In the genomic region with DNA sequence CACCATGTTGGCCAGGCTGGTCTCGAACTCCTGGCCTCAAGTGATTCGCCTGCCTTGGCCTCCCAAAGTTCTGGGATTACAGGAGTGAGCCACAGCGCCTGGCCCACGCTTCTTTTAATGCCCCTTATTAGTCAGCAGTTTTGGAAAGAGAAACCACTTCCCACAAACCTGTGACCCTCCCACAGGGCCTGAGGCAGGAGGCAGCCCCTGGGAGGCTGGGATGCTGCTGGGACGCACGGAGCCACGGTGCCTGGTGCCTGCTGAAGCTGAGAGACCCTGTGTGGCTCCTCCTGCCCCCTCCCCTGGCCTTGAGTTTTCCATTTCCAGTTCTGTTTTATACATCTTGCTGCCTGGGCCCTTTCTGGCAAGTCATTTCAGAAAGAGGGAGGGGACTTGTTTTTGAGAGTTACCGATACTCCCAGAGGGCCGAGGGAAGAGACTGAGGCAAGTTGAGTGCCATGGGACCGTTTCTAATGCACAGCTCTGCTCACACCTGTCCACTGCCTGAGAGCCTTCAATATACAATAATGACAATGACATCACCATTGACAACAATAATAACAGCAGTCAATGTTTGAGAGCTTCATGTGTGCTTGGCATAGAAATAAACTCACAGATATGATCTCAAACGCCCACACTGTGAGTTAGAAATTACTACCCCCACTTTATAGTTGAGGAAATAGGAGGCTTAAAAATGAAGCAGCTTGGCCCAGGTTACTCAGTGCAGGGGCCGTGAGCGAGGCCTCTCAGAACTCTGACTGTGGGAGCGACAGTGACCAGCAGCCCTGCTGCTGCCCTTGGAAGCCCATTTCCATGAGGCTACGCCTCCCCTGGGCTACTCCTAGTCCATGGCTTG, we compare ENCODE assay signal across 13 cellular contexts.
DNase-seq lines count a peak whose midpoint lies in the region; ATAC-seq and TF ChIP-seq lines count a peak whose summit lies in the region.
"Had no signal": no experiment of that assay in that cellular context is flagged by ENCODE, and none has a peak within 500 bp of the region (broad histone marks: within the 10 kb centered on the region; RNA-seq: fewer than 3 reads in every experiment).

No MANE protein-coding gene starts in this region.

- no peaks in the 10 kb centered on the region for H3K36me3 ChIP-seq in brain microvascular endothelial cell (replicated peaks)
- H3K36me3 ChIP-seq in upper lobe of right lung = no peaks in the 10 kb centered on the region
- H3K36me3 ChIP-seq: gastrocnemius medialis, left lung had no signal

- intact Hi-C loops in upper lobe of right lung (cut with DNase I) = no loop called here

- TF ChIP-seq CTCF in brain microvascular endothelial cell (IDR thresholded peaks at IDR 0.05; ENCODE audit: low read depth, low read length, missing control alignments) (no peak), upper lobe of right lung (IDR thresholded peaks at IDR 0.05) (no peak)

- no peak overlapping the region for H3K4me3 ChIP-seq in brain microvascular endothelial cell (ENCODE audit: low read depth, low read length)
- H3K4me3 ChIP-seq in upper lobe of right lung = no peak overlapping the region
- H3K4me3 ChIP-seq: gastrocnemius medialis, left lung had no signal

- in situ Hi-C loops in brain microvascular endothelial cell (cut with HindIII; ENCODE audit: low pct_ligation_motif_present, low sequenced_read_pairs) = no loop called here

- H3K27ac ChIP-seq in brain microvascular endothelial cell (no peak overlapping the region), upper lobe of right lung (no peak overlapping the region)
- H3K27ac ChIP-seq: gastrocnemius medialis, left lung had no signal

- no peaks in the 10 kb centered on the region for H3K9me3 ChIP-seq in upper lobe of right lung
- H3K9me3 ChIP-seq: gastrocnemius medialis, left lung had no signal

- peaks cover 1% of the 10 kb centered on the region for H3K4me1 ChIP-seq in upper lobe of right lung
- H3K4me1 ChIP-seq: gastrocnemius medialis had no signal

- ATAC-seq in GM19463 (IDR thresholded peaks at IDR 0.05; ENCODE audit: unreplicated experiment) (peak; percentile 53), upper lobe of right lung (no peak)
- ATAC-seq: gastrocnemius medialis, left lung had no signal

- H3K27me3 ChIP-seq in brain microvascular endothelial cell (replicated peaks) (no peaks in the 10 kb centered on the region), upper lobe of right lung (no peaks in the 10 kb centered on the region)
- H3K27me3 ChIP-seq: gastrocnemius medialis, left lung had no signal

- peak; percentile 56 for DNase-seq in activated T-cell treated with anti-CD3 and anti-CD28 coated beads for 48 hours (ENCODE audit: low read depth)
- no peak for DNase-seq in activated T-cell treated with anti-CD3 and anti-CD28 coated beads for 4 hours
- peak; percentile 32 for DNase-seq in OCI-M1 (lab: John Stamatoyannopoulos, UW)
- peak; percentile 38 to 54 for DNase-seq in stimulated activated CD4-positive, alpha-beta T cell treated with anti-CD3 and anti-CD28 coated beads, Interleukin-2, amount 100 ng/mL, for 24 hours
- no peak for DNase-seq in brain microvascular endothelial cell
- no peak for DNase-seq in D341Med (ENCODE audit: low spot score)
- no peak for DNase-seq in upper lobe of right lung
- DNase-seq: activated gamma-delta T cell treated with Interleukin-2 at 50 U/mL for 16 hours, gastrocnemius medialis, KBM-7, left lung, NCI-H526 had no signal

Comparison
In these comparisons a context has a peak if more than half of its experiments do, and no peak if none do; other contexts are left out.
1. DNase-seq: peak in activated T-cell treated with anti-CD3 and anti-CD28 coated beads for 48 hours (single experiment), OCI-M1 (single experiment) and stimulated activated CD4-positive, alpha-beta T cell treated with anti-CD3 and anti-CD28 coated beads, Interleukin-2, amount 100 ng/mL, for 24 hours (2 of 2); none in activated T-cell treated with anti-CD3 and anti-CD28 coated beads for 4 hours (single experiment), brain microvascular endothelial cell (single experiment), D341Med (single experiment) and upper lobe of right lung (single experiment).